15 cellular contexts compared by ENCODE assay signal in genomic region chr3:70805044-70805732, GRCh38.
DNase-seq lines count a peak whose midpoint lies in the region; ATAC-seq, FAIRE-seq and TF ChIP-seq lines count a peak whose summit lies in the region.
"Had no signal": no experiment of that assay in that cellular context is flagged by ENCODE, and none has a peak within 500 bp of the region (broad histone marks: within the 10 kb centered on the region; RNA-seq: fewer than 3 reads in every experiment).

No MANE protein-coding gene starts in this region.

- H3K79me1 ChIP-seq in H1 (ENCODE audit: low read depth, low read length), result no peaks in the 10 kb centered on the region
- H3K79me1 ChIP-seq in mesenchymal stem cell (replicated peaks; ENCODE audit: low read length, poor library complexity, severe bottlenecking), result no peaks in the 10 kb centered on the region

- H3K18ac ChIP-seq in H1 (ENCODE audit: extremely low read depth, low read length) (no peak overlapping the region), mesenchymal stem cell (ENCODE audit: low read depth in 1 of 2, low read length in 2 of 2) (no peak overlapping the region)

- H4K8ac ChIP-seq in H1 (ENCODE audit: extremely low read depth, insufficient read depth, low read length) (no peak overlapping the region), mesenchymal stem cell (ENCODE audit: low read length) (no peak overlapping the region)

- no peak overlapping the region for H2AK5ac ChIP-seq in H1 (ENCODE audit: low read depth, low read length)
- H2AK5ac ChIP-seq in mesenchymal stem cell (ENCODE audit: low read length, severe bottlenecking), result no peak overlapping the region

- no peak for FAIRE-seq in H1 (lab: Jason Lieb, UNC)

- H3K27ac ChIP-seq in H1 (ENCODE audit: low read depth, low read length), result no peak overlapping the region
- H3K27ac ChIP-seq in mesenchymal stem cell (ENCODE audit: low read length, poor library complexity, severe bottlenecking), result no peak overlapping the region

- no peaks in the 10 kb centered on the region for H3K36me3 ChIP-seq in H1 (ENCODE audit: control insufficient read depth in 2 of 4, insufficient read depth in 4 of 4, low read length in 3 of 4)
- H3K36me3 ChIP-seq in mesenchymal stem cell (ENCODE audit: control insufficient read depth in 1 of 2, insufficient read depth in 2 of 2, low read depth in 1 of 2, low read length in 2 of 2), result no peaks in the 10 kb centered on the region
- H3K36me3 ChIP-seq: heart left ventricle had no signal

- H3K27me3 ChIP-seq in H1 (replicated peaks in 1 of 4; ENCODE audit: control insufficient read depth in 3 of 4, extremely low read depth in 1 of 4, insufficient read depth in 3 of 4, low read length in 3 of 4), result no peaks in the 10 kb centered on the region
- H3K27me3 ChIP-seq in mesenchymal stem cell (ENCODE audit: control insufficient read depth in 1 of 2, insufficient read depth in 1 of 2, low read length in 2 of 2), result no peaks in the 10 kb centered on the region
- H3K27me3 ChIP-seq: heart left ventricle had no signal

- POLR2A ChIA-PET in AG04449 (lab: Yijun Ruan, JAX), result no interaction called here
- POLR2A ChIA-PET in H1 (lab: Charles Lee; ENCODE audit: partially characterized antibody), result no interaction called here

- no peaks in the 10 kb centered on the region for H3K9me3 ChIP-seq in H1 (ENCODE audit: insufficient read depth in 2 of 2, low read depth in 1 of 2, low read length in 1 of 2)
- H3K9me3 ChIP-seq in mesenchymal stem cell (ENCODE audit: control insufficient read depth, low read length), result no peaks in the 10 kb centered on the region
- H3K9me3 ChIP-seq: heart left ventricle had no signal

- no peaks in the 10 kb centered on the region for H4K20me1 ChIP-seq in H1 (replicated peaks in 1 of 2; ENCODE audit: control insufficient read depth in 1 of 2, insufficient read depth in 2 of 2, low read length in 2 of 2)

- H3K4ac ChIP-seq in H1 (replicated peaks; ENCODE audit: insufficient read length, low read depth, low read length) (no peak overlapping the region), mesenchymal stem cell (ENCODE audit: low read depth in 1 of 2, low read length in 2 of 2) (no peak overlapping the region)

- no peak overlapping the region for H2BK15ac ChIP-seq in H1 (ENCODE audit: low read length)
- no peak overlapping the region for H2BK15ac ChIP-seq in mesenchymal stem cell (ENCODE audit: low read depth, poor library complexity, severe bottlenecking)

- no peak overlapping the region for H2BK5ac ChIP-seq in H1 (ENCODE audit: low read depth, low read length)
- H2BK5ac ChIP-seq in mesenchymal stem cell (ENCODE audit: low read depth, low read length, poor library complexity, severe bottlenecking), result no peak overlapping the region

- H3K79me2 ChIP-seq in H1 (ENCODE audit: control insufficient read depth in 1 of 2, insufficient read depth in 2 of 2, low read length in 2 of 2), result no peaks in the 10 kb centered on the region

- peak; percentile 7 for DNase-seq in AG04449 (ENCODE audit: low read depth, low spot score)
- peak; percentile 3 for DNase-seq in M059J (ENCODE audit: low read depth)
- no peak for DNase-seq in H1 (ENCODE audit: low read depth in 1 of 2, low spot score in 2 of 2)
- DNase-seq in mesenchymal stem cell, result peak; percentile 46
- no peak for DNase-seq in KG1 (lab: John Stamatoyannopoulos, UW)
- no peak for DNase-seq in NCI-H2196 treated with DMSO at 0.1 percent for 48 hours (lab: John Stamatoyannopoulos, UW; ENCODE audit: unreplicated experiment)
- DNase-seq: ACHN; activated naive CD4-positive, alpha-beta T cell; DMS53; heart left ventricle; NCI-H146; NCI-H526; stimulated activated CD8-positive, alpha-beta memory T cell treated with anti-CD3 and anti-CD28 coated beads, Interleukin-4, amount 100 ng/mL, for 48 hours had no signal

- H3K4me2 ChIP-seq in H1 (ENCODE audit: insufficient read depth in 1 of 2, low read depth in 2 of 2, low read length in 2 of 2) (no peak overlapping the region), mesenchymal stem cell (ENCODE audit: low read length, poor library complexity, severe bottlenecking) (no peak overlapping the region)

- H2BK120ac ChIP-seq in H1 (replicated peaks; ENCODE audit: low read depth, low read length), result no peak overlapping the region
- H2BK120ac ChIP-seq in mesenchymal stem cell (ENCODE audit: low read depth, low read length), result no peak overlapping the region

- ATAC-seq in GM18907 (IDR thresholded peaks at IDR 0.05; ENCODE audit: unreplicated experiment), result no peak
- no peak for ATAC-seq in GM19452 (IDR thresholded peaks at IDR 0.05; ENCODE audit: unreplicated experiment)

- TF ChIP-seq EP300 in H1 (IDR thresholded peaks at IDR 0.05; ENCODE audit: borderline replicate concordance in 1 of 2, low read depth in 2 of 2, low read length in 2 of 2), result no peak

- H2AFZ ChIP-seq in H1 (ENCODE audit: low read length) (0 out of 2 replicates have a peak overlapping the region, but pooled peaks have one; percentile 45), mesenchymal stem cell (ENCODE audit: low read depth, low read length) (no peak overlapping the region)

- TF ChIP-seq POLR2A in H1 (IDR thresholded peaks at IDR 0.05; ENCODE audit: control extremely low read depth in 1 of 2, low read depth in 2 of 2, low read length in 2 of 2), result no peak

- no peaks in the 10 kb centered on the region for H3K23me2 ChIP-seq in H1 (ENCODE audit: low read depth, low read length)

- H3K23ac ChIP-seq in H1 (ENCODE audit: insufficient read length), result no peak overlapping the region
- no peak overlapping the region for H3K23ac ChIP-seq in mesenchymal stem cell (ENCODE audit: low read length in 2 of 2)

- H3K14ac ChIP-seq in H1 (ENCODE audit: insufficient read length), result no peak overlapping the region
- no peak overlapping the region for H3K14ac ChIP-seq in mesenchymal stem cell (ENCODE audit: low read length in 2 of 2)

- 88% methylated on average over 5 of the region's 5 CpGs; no CpG with 5 or more reads in 1 of the 2 experiments for WGBS in H1 (ENCODE audit: extremely low coverage in 1 of 2, insufficient coverage in 1 of 2, insufficient read length in 1 of 2, insufficient replicate concordance in 2 of 2, low coverage in 1 of 2, low lambda C conversion rate in 2 of 2, missing lambda C conversion rate in 1 of 2), 2 experiments
- 80% methylated on average over 3 of the region's 5 CpGs for WGBS in mesenchymal stem cell

- no peak overlapping the region for H3K4me3 ChIP-seq in AG04449 (ENCODE audit: low read depth, low read length)
- no peak overlapping the region for H3K4me3 ChIP-seq in H1 (ENCODE audit: extremely low read depth in 1 of 4, insufficient read depth in 2 of 4, low read depth in 3 of 4, low read length in 4 of 4)
- H3K4me3 ChIP-seq in mesenchymal stem cell (ENCODE audit: insufficient read depth in 1 of 2, low read depth in 1 of 2, low read length in 2 of 2), result peak overlapping the region in 1 of 2 experiments; percentile 73

- TF ChIP-seq RAD21 in H1 (IDR thresholded peaks at IDR 0.05 in 1 of 2, conservative IDR thresholded peaks at IDR 0.05 in 1 of 2; ENCODE audit: low read depth in 2 of 2, low read length in 2 of 2), result no peak

- H4K91ac ChIP-seq in H1 (replicated peaks; ENCODE audit: insufficient read length, low read length), result no peak overlapping the region
- H4K91ac ChIP-seq in mesenchymal stem cell (ENCODE audit: low read length), result no peak overlapping the region

- H3K56ac ChIP-seq in H1 (replicated peaks; ENCODE audit: insufficient read length, low read depth, low read length), result no peak overlapping the region

- no peak overlapping the region for H2BK12ac ChIP-seq in H1 (ENCODE audit: low read depth, low read length)
- no peak overlapping the region for H2BK12ac ChIP-seq in mesenchymal stem cell (ENCODE audit: low read length in 2 of 2)

- TF ChIP-seq CTCF in AG04449 (IDR thresholded peaks at IDR 0.05; ENCODE audit: insufficient read depth, low read length, missing control alignments) (no peak), H1 (IDR thresholded peaks at IDR 0.05; ENCODE audit: control extremely low read depth in 1 of 3, insufficient read depth in 1 of 3, low read depth in 1 of 3, low read length in 3 of 3) (no peak)

- H3K4me1 ChIP-seq in H1 (replicated peaks in 1 of 4; ENCODE audit: control insufficient read depth in 3 of 4, insufficient read depth in 4 of 4, low read length in 3 of 4) (no peaks in the 10 kb centered on the region), mesenchymal stem cell (ENCODE audit: control insufficient read depth, insufficient read depth, low read depth, low read length) (no peaks in the 10 kb centered on the region)

- H3K9ac ChIP-seq in H1 (replicated peaks in 1 of 4; ENCODE audit: extremely low read depth in 1 of 4, low read depth in 3 of 4, low read length in 3 of 4) (no peak overlapping the region), mesenchymal stem cell (ENCODE audit: low read length) (peak overlapping the region; percentile 90)

- CTCF ChIA-PET in AG04449 (lab: Yijun Ruan, JAX), result interaction anchor here (1.2 kb wide), 1 partner anchor 13 kb away, joined by 5 read pairs; no protein-coding TSS in a partner anchor
- CTCF ChIA-PET in H1 (lab: Charles Lee; ENCODE audit: partially characterized antibody), result no interaction called here

- no peak overlapping the region for H4K5ac ChIP-seq in H1 (ENCODE audit: insufficient read length, low read depth, low read length)

- H2BK20ac ChIP-seq in H1 (ENCODE audit: low read length), result no peak overlapping the region

TF ChIP-seq in H1, 55 proteins besides CTCF, POLR2A, EP300 and RAD21:
- TF ChIP-seq POLR2AphosphoS5 (IDR thresholded peaks at IDR 0.05; ENCODE audit: low read depth, low read length) (no peak), RBBP5 (IDR thresholded peaks at IDR 0.05; ENCODE audit: borderline replicate concordance, low read depth, low read length) (no peak), KDM4A (IDR thresholded peaks at IDR 0.05; ENCODE audit: low read depth, low read length, severe bottlenecking) (no peak), ZNF274 (IDR thresholded peaks at IDR 0.05; ENCODE audit: borderline replicate concordance, extremely low read depth, low read length) (no peak), NANOG (IDR thresholded peaks at IDR 0.05; ENCODE audit: insufficient read depth, low read depth, low read length, poor library complexity, severe bottlenecking) (no peak), CBX5 (IDR thresholded peaks at IDR 0.05; ENCODE audit: low read depth, low read length) (no peak)
TF ChIP-seq in H1: peak in this region for 0.

Comparison
In these comparisons a context has a peak if more than half of its experiments do, and no peak if none do; other contexts are left out.
1. DNase-seq: peak in AG04449 (single experiment), M059J (single experiment) and mesenchymal stem cell (single experiment); none in H1 (0 of 2), KG1 (single experiment) and NCI-H2196 treated with DMSO at 0.1 percent for 48 hours (single experiment).